Comparison of ENCODE assay signal across 28 cellular contexts in genomic region chr5:171848487-171848886, GRCh38.
"Had no signal": no experiment of that assay in that cellular context is flagged by ENCODE, and none has a peak within 500 bp of the region (broad histone marks: within the 10 kb centered on the region; RNA-seq: fewer than 3 reads in every experiment).

No MANE protein-coding gene starts in this region.

- H2AFZ ChIP-seq: hepatocyte, neural progenitor cell had no signal

- H3K9me3 ChIP-seq: body of pancreas, left ventricle myocardium inferior, spleen, thoracic aorta, vagina had no signal

- H3K4me2 ChIP-seq: hepatocyte, neural progenitor cell had no signal

- H3K4me3 Mint-ChIP-seq: activated CD4-positive, alpha-beta T cell treated with anti-CD3 and anti-CD28 coated beads, Interleukin-2, amount 10 ng/mL, durations not matched to agents 24 days and 14 days; activated CD8-positive, alpha-beta memory T cell treated with anti-CD3 and anti-CD28 coated beads, Interleukin-2, amount 10 ng/mL, durations not matched to agents 7 days and 5 days; activated CD8-positive, alpha-beta T cell treated with anti-CD3 and anti-CD28 coated beads for 36 hours; activated naive CD4-positive, alpha-beta T cell treated with anti-CD3 and anti-CD28 coated beads, Interleukin-2, amount 10 ng/mL, durations not matched to agents 7 days and 5 days; dendritic cell treated with granulocyte-macrophage colony-stimulating factor and Interleukin-4, amounts not matched to agents 40 ng/mL and 50 ng/mL, for 4 days; immature natural killer cell; mesothelial cell of epicardium; naive thymus-derived CD8-positive, alpha-beta T cell; neural progenitor cell; type B pancreatic cell had no signal

- H3K27me3 Mint-ChIP-seq: activated CD4-positive, alpha-beta T cell treated with anti-CD3 and anti-CD28 coated beads, Interleukin-2, amount 10 ng/mL, durations not matched to agents 24 days and 14 days; activated CD8-positive, alpha-beta memory T cell treated with anti-CD3 and anti-CD28 coated beads, Interleukin-2, amount 10 ng/mL, durations not matched to agents 7 days and 5 days; activated CD8-positive, alpha-beta T cell treated with anti-CD3 and anti-CD28 coated beads for 36 hours; activated naive CD4-positive, alpha-beta T cell treated with anti-CD3 and anti-CD28 coated beads, Interleukin-2, amount 10 ng/mL, durations not matched to agents 7 days and 5 days; dendritic cell treated with granulocyte-macrophage colony-stimulating factor and Interleukin-4, amounts not matched to agents 40 ng/mL and 50 ng/mL, for 4 days; naive thymus-derived CD8-positive, alpha-beta T cell; progenitor cell of endocrine pancreas; type B pancreatic cell had no signal

- H3K4me1 ChIP-seq: body of pancreas, vagina had no signal

- H3K36me3 ChIP-seq: left ventricle myocardium inferior, neural progenitor cell, thoracic aorta, vagina had no signal

- H3K9me3 Mint-ChIP-seq: activated CD4-positive, alpha-beta T cell treated with anti-CD3 and anti-CD28 coated beads, Interleukin-2, amount 10 ng/mL, durations not matched to agents 24 days and 14 days; activated CD8-positive, alpha-beta T cell treated with anti-CD3 and anti-CD28 coated beads for 36 hours; activated naive CD4-positive, alpha-beta T cell treated with anti-CD3 and anti-CD28 coated beads, Interleukin-2, amount 10 ng/mL, durations not matched to agents 7 days and 5 days; dendritic cell treated with granulocyte-macrophage colony-stimulating factor and Interleukin-4, amounts not matched to agents 40 ng/mL and 50 ng/mL, for 4 days; mesothelial cell of epicardium; naive thymus-derived CD8-positive, alpha-beta T cell; neural progenitor cell; type B pancreatic cell had no signal

- DNase-seq: activated CD4-positive, alpha-beta T cell treated with anti-CD3 and anti-CD28 coated beads, Interleukin-2, amount 10 ng/mL, durations not matched to agents 24 days and 14 days; activated CD8-positive, alpha-beta memory T cell treated with anti-CD3 and anti-CD28 coated beads, Interleukin-2, amount 10 ng/mL, durations not matched to agents 7 days and 5 days; activated CD8-positive, alpha-beta T cell treated with anti-CD3 and anti-CD28 coated beads for 36 hours; activated effector memory CD4-positive, alpha-beta T cell treated with anti-CD3 and anti-CD28 coated beads, Interleukin-2, amount 50 U/mL, for 16 hours; activated naive CD4-positive, alpha-beta T cell treated with anti-CD3 and anti-CD28 coated beads, Interleukin-2, amount 10 ng/mL, durations not matched to agents 7 days and 5 days; activated T-cell treated with anti-CD3 and anti-CD28 coated beads for 4 hours; amygdala; body of pancreas; effector CD8-positive, alpha-beta T cell; erythroblast; immature natural killer cell; kidney glomerular epithelial cell; left ventricle myocardium inferior; naive thymus-derived CD8-positive, alpha-beta T cell; retina; spleen; stimulated activated CD4-positive, alpha-beta T cell treated with anti-CD3 and anti-CD28 coated beads, Interleukin-4, amount 100 ng/mL, for 1 hour; stimulated activated naive CD4-positive, alpha-beta T cell; T-helper 9 cell had no signal

- H3K4me3 ChIP-seq: body of pancreas, hepatocyte, left ventricle myocardium inferior, neural progenitor cell, spleen, thoracic aorta, vagina had no signal

- H3K27ac Mint-ChIP-seq: activated CD4-positive, alpha-beta T cell treated with anti-CD3 and anti-CD28 coated beads, Interleukin-2, amount 10 ng/mL, durations not matched to agents 24 days and 14 days; activated CD8-positive, alpha-beta memory T cell treated with anti-CD3 and anti-CD28 coated beads, Interleukin-2, amount 10 ng/mL, durations not matched to agents 7 days and 5 days; activated CD8-positive, alpha-beta T cell treated with anti-CD3 and anti-CD28 coated beads for 36 hours; dendritic cell treated with granulocyte-macrophage colony-stimulating factor and Interleukin-4, amounts not matched to agents 40 ng/mL and 50 ng/mL, for 4 days; mesothelial cell of epicardium; neural progenitor cell; type B pancreatic cell had no signal

- H3K4me1 Mint-ChIP-seq: activated CD4-positive, alpha-beta T cell treated with anti-CD3 and anti-CD28 coated beads, Interleukin-2, amount 10 ng/mL, durations not matched to agents 24 days and 14 days; activated naive CD4-positive, alpha-beta T cell treated with anti-CD3 and anti-CD28 coated beads, Interleukin-2, amount 10 ng/mL, durations not matched to agents 7 days and 5 days; immature natural killer cell had no signal

- H3K9ac ChIP-seq: neural progenitor cell had no signal

- H3K27ac ChIP-seq: body of pancreas, hepatocyte, left ventricle myocardium inferior, neural progenitor cell, spleen, thoracic aorta, vagina, VCaP had no signal

- H3K36me3 Mint-ChIP-seq: activated CD8-positive, alpha-beta memory T cell treated with anti-CD3 and anti-CD28 coated beads, Interleukin-2, amount 10 ng/mL, durations not matched to agents 7 days and 5 days; activated naive CD4-positive, alpha-beta T cell treated with anti-CD3 and anti-CD28 coated beads, Interleukin-2, amount 10 ng/mL, durations not matched to agents 7 days and 5 days; mesothelial cell of epicardium had no signal

- H3K27me3 ChIP-seq: body of pancreas, hepatocyte, neural progenitor cell, spleen, vagina had no signal
